Comparison of ENCODE assay signal across 7 cellular contexts in genomic region chrX:49165901-49166881, GRCh38. TPM values are rescaled to one million over a fixed set of nuclear protein-coding genes. Genes with fewer than 3 reads are reported as not detected.
DNase-seq lines count a peak whose midpoint lies in the region; ATAC-seq and TF ChIP-seq lines count a peak whose summit lies in the region.

No MANE protein-coding gene starts in this region.

- DNase-seq in KBM-7 (peak; percentile 97), SKM-1 treated with dmso at 0.1 percent for 144 hours (lab: John Stamatoyannopoulos, UW; ENCODE audit: unreplicated experiment) (peak; percentile 57), cardiac septum (ENCODE audit: low spot score) (peak; percentile 91), posterior vena cava (ENCODE audit: low spot score) (peak; percentile 94), vagina (ENCODE audit: extremely low spot score in 2 of 2) (peak in 1 of 2 donors; percentile 93)
- DNase-seq in activated naive CD8-positive, alpha-beta T cell treated with anti-CD3 and anti-CD28 coated beads, Interleukin-2, amount 50 U/mL, for 24 hours: peak; percentile 72

- intact Hi-C loops in cardiac septum (cut with DNase I) (loop anchor here (2.0 kb wide), 1 partner anchor 19 kb away; no protein-coding TSS in a partner anchor), posterior vena cava (cut with DNase I) (loop anchor here in 1 of 2 donors (5.0 kb wide), 1 partner anchor 646 kb away; no protein-coding TSS in a partner anchor), vagina (cut with DNase I) (no loop called here)

- peaks cover 39% of the 10 kb centered on the region for H3K4me1 Mint-ChIP-seq in activated naive CD8-positive, alpha-beta T cell treated with anti-CD3 and anti-CD28 coated beads, Interleukin-2, amount 50 U/mL, for 24 hours

- ATAC-seq in activated naive CD8-positive, alpha-beta T cell treated with anti-CD3 and anti-CD28 coated beads, Interleukin-2, amount 50 U/mL, for 24 hours: peak; percentile 58

- no peaks in the 10 kb centered on the region for H3K9me3 Mint-ChIP-seq in activated naive CD8-positive, alpha-beta T cell treated with anti-CD3 and anti-CD28 coated beads, Interleukin-2, amount 50 U/mL, for 24 hours

- no peaks in the 10 kb centered on the region for H3K9me3 ChIP-seq in vagina

- H3K36me3 ChIP-seq in vagina: no peaks in the 10 kb centered on the region

- H3K27me3 Mint-ChIP-seq in activated naive CD8-positive, alpha-beta T cell treated with anti-CD3 and anti-CD28 coated beads, Interleukin-2, amount 50 U/mL, for 24 hours: no peaks in the 10 kb centered on the region

- in situ Hi-C loops in GM18951 (cut with MboI; ENCODE audit: low sequenced_read_pairs, unreplicated experiment): no loop called here
- in situ Hi-C loops in KBM-7 (cut with MboI; ENCODE audit: low pct_unique_long_range_greater_than_20kb, low sequenced_read_pairs): no loop called here

- no peaks in the 10 kb centered on the region for H3K36me3 Mint-ChIP-seq in activated naive CD8-positive, alpha-beta T cell treated with anti-CD3 and anti-CD28 coated beads, Interleukin-2, amount 50 U/mL, for 24 hours (ENCODE audit: low read depth)

- TF ChIP-seq CTCF in vagina (IDR thresholded peaks at IDR 0.05): no peak

- peak overlapping the region; percentile 93 for H3K27ac Mint-ChIP-seq in activated naive CD8-positive, alpha-beta T cell treated with anti-CD3 and anti-CD28 coated beads, Interleukin-2, amount 50 U/mL, for 24 hours

- TF ChIP-seq POLR2A in GM18951 (IDR thresholded peaks at IDR 0.05; ENCODE audit: extremely low read depth, insufficient read depth, insufficient read length): peak; percentile 37
- no peak for TF ChIP-seq POLR2A in vagina (IDR thresholded peaks at IDR 0.05)

- no peaks in the 10 kb centered on the region for H3K4me1 ChIP-seq in vagina

- peak overlapping the region; percentile 84 for H3K4me3 Mint-ChIP-seq in activated naive CD8-positive, alpha-beta T cell treated with anti-CD3 and anti-CD28 coated beads, Interleukin-2, amount 50 U/mL, for 24 hours

- peak overlapping the region; percentile 97 for H3K27ac ChIP-seq in vagina

- H3K27me3 ChIP-seq in vagina: no peaks in the 10 kb centered on the region

- H3K4me3 ChIP-seq in vagina: peak overlapping the region; percentile 7 to 37

RNA-seq across cellular contexts. Expression of gene MAGIX, which starts 3.6 kb away (rescaled TPM):
- total RNA-seq in cardiac septum (3.4 TPM), posterior vena cava (1 to 10 TPM; 1.3 to 2.8 TPM), vagina (2.2 TPM)

RNA-seq across cellular contexts. Expression of gene PLP2, which starts 5.5 kb away (rescaled TPM):
- total RNA-seq in cardiac septum (84.9 TPM), posterior vena cava (100 to 1,000 TPM; 187 to 238 TPM), vagina (81.3 TPM)

RNA-seq across cellular contexts. Expression of gene PRICKLE3, which starts 20.0 kb away (rescaled TPM):
- 10.3 TPM for total RNA-seq in cardiac septum
- total RNA-seq in posterior vena cava: 1 to 10 TPM; 7.3 to 8.0 TPM
- 26.5 TPM for total RNA-seq in vagina

RNA-seq across cellular contexts. Expression of gene SYP, which starts 33.8 kb away (rescaled TPM):
- total RNA-seq in cardiac septum (1.2 TPM), posterior vena cava (1 to 10 TPM; 1.1 to 1.5 TPM), vagina (11.0 TPM)

RNA-seq across cellular contexts. Expression of gene GPKOW, which starts 42.7 kb away (rescaled TPM):
- total RNA-seq in cardiac septum: 18.7 TPM
- total RNA-seq in posterior vena cava: 10 to 100 TPM; 12.9 to 15.9 TPM
- total RNA-seq in vagina: 17.7 TPM
